Comparison of ENCODE assay signal across 8 cellular contexts in the genomic region with DNA sequence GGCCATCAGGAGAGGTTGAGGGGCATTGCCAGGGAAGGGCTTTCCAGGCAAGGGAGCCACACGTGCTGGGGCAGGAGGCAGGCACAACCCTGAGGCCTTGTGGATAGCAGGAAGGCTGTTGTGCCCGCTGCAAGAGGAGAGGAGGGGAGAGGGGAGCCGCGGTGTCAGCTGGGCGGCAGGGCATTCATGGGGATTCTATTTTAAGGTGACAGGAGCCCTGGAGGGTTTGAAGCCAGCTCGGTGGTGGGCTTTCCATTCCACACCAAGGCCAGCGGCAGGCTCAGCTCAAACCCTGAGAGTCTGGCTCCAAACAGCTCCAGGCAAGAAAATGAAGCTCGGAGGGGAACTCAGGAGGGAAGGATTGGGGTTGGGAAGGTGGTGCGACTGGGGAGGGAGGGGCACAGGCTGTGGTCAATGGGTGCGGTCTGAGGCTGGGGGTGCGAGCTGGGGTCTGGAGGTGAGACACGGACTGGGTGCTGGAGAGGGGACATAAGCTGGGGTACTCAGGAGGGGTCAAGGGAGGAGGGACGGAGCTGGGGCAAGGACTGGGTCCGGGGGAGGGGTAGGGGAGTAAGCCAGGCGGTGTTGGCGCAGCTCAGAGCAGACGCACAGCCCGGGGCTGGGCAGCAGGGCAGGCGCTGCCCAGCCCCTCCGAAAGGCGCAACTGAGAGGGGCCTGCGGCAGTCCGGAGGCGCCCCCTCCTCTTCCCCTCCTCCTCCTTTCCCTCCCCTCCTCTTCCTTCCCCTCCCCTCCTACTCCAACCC. TPM values are rescaled to one million over a fixed set of nuclear protein-coding genes. Genes with fewer than 3 reads are reported as not detected.
DNase-seq lines count a peak whose midpoint lies in the region; ATAC-seq and TF ChIP-seq lines count a peak whose summit lies in the region.

No MANE protein-coding gene starts in this region.

- H3K4me1 Mint-ChIP-seq in activated CD4-positive, alpha-beta memory T cell treated with anti-CD3 and anti-CD28 coated beads, Interleukin-2, amount 10 ng/mL, durations not matched to agents 7 days and 5 days, result peaks cover 10% of the 10 kb centered on the region

- no peaks in the 10 kb centered on the region for H3K9me3 Mint-ChIP-seq in activated CD4-positive, alpha-beta memory T cell treated with anti-CD3 and anti-CD28 coated beads, Interleukin-2, amount 10 ng/mL, durations not matched to agents 7 days and 5 days

- POLR2A ChIA-PET in activated CD4-positive, alpha-beta memory T cell treated with anti-CD3 and anti-CD28 coated beads, Interleukin-2, amount 10 ng/mL, durations not matched to agents 7 days and 5 days (lab: Charles Lee), result interaction anchor here (0.7 kb wide), 1 partner anchor 44 kb away, joined by 3 read pairs; no protein-coding TSS in a partner anchor

- H3K27me3 ChIP-seq in GM06990 (replicated peaks; ENCODE audit: control insufficient read depth, insufficient read depth, low read length) (no peaks in the 10 kb centered on the region; the same call in 1 of the 2 replicates), left ventricle myocardium inferior (ENCODE audit: low read depth) (no peaks in the 10 kb centered on the region), psoas muscle (ENCODE audit: insufficient read depth in 3 of 3, low read length in 2 of 3) (no peaks in the 10 kb centered on the region)

- H3K9me3 ChIP-seq in left ventricle myocardium inferior (replicated peaks), result no peaks in the 10 kb centered on the region
- no peaks in the 10 kb centered on the region for H3K9me3 ChIP-seq in psoas muscle

- no peak overlapping the region for H3K27ac Mint-ChIP-seq in activated CD4-positive, alpha-beta memory T cell treated with anti-CD3 and anti-CD28 coated beads, Interleukin-2, amount 10 ng/mL, durations not matched to agents 7 days and 5 days

- DNase-seq in GM06990 (ENCODE audit: extremely low read depth, insufficient read length) (no peak), left ventricle myocardium inferior (peak; percentile 42), psoas muscle (no peak), SHP77 (lab: John Stamatoyannopoulos, UW) (no peak), NCI-H2081 (lab: John Stamatoyannopoulos, UW) (no peak), globus pallidus (ENCODE audit: low spot score) (no peak)
- DNase-seq in activated CD4-positive, alpha-beta memory T cell treated with anti-CD3 and anti-CD28 coated beads, Interleukin-2, amount 10 ng/mL, durations not matched to agents 7 days and 5 days, result no peak

- intact Hi-C loops in left ventricle myocardium inferior (cut with micrococcal nuclease), result no loop called here
- intact Hi-C loops in psoas muscle (cut with DNase I), result loop anchor here (5.0 to 10.0 kb wide), 6 partner anchors 562 to 1025 kb away; partner anchors contain the start of genes CHST13 (in 2 of the 2) and PLXNA1 (in 2 of the 2)

- H3K4me1 ChIP-seq in left ventricle myocardium inferior, result peaks cover 15% of the 10 kb centered on the region
- H3K4me1 ChIP-seq in psoas muscle, result no peaks in the 10 kb centered on the region

- WGBS in psoas muscle, 3 donors, result 11 to 25% (median 11%) methylated on average over 14 to 23 of the region's 24 CpGs

- no peaks in the 10 kb centered on the region for H3K36me3 Mint-ChIP-seq in activated CD4-positive, alpha-beta memory T cell treated with anti-CD3 and anti-CD28 coated beads, Interleukin-2, amount 10 ng/mL, durations not matched to agents 7 days and 5 days (ENCODE audit: low read depth)

- H3K27me3 Mint-ChIP-seq in activated CD4-positive, alpha-beta memory T cell treated with anti-CD3 and anti-CD28 coated beads, Interleukin-2, amount 10 ng/mL, durations not matched to agents 7 days and 5 days, result peaks cover 7% of the 10 kb centered on the region

- H3K4me3 ChIP-seq in GM06990 (replicated peaks; ENCODE audit: low read depth, low read length), result peak overlapping the region; percentile 18
- H3K4me3 ChIP-seq in left ventricle myocardium inferior, result peak overlapping the region; percentile 72
- peak overlapping the region; percentile 78 for H3K4me3 ChIP-seq in psoas muscle

- H3K4me3 Mint-ChIP-seq in activated CD4-positive, alpha-beta memory T cell treated with anti-CD3 and anti-CD28 coated beads, Interleukin-2, amount 10 ng/mL, durations not matched to agents 7 days and 5 days, result peak overlapping the region; percentile 58

- H3K36me3 ChIP-seq in GM06990 (ENCODE audit: control insufficient read depth, insufficient read depth, low read length) (no peaks in the 10 kb centered on the region), left ventricle myocardium inferior (no peaks in the 10 kb centered on the region), psoas muscle (ENCODE audit: insufficient read depth in 1 of 2, low read depth in 1 of 2) (no peaks in the 10 kb centered on the region)

- ATAC-seq in psoas muscle, result peak; percentile 46 to 65 (median 52)
- no peak for ATAC-seq in GM21737 (IDR thresholded peaks at IDR 0.05; ENCODE audit: unreplicated experiment)

- H3K27ac ChIP-seq in left ventricle myocardium inferior (replicated peaks) (peak overlapping the region; percentile 87), psoas muscle (peak overlapping the region; percentile 70)

- CTCF ChIA-PET in activated CD4-positive, alpha-beta memory T cell treated with anti-CD3 and anti-CD28 coated beads, Interleukin-2, amount 10 ng/mL, durations not matched to agents 7 days and 5 days (lab: Charles Lee), result interaction anchor here (0.6 to 1.8 kb wide), 18 partner anchors 9 to 1025 kb away, joined by 3 to 7 read pairs (median 3); no protein-coding TSS in a partner anchor

- TF ChIP-seq CTCF in GM06990 (IDR thresholded peaks at IDR 0.05; ENCODE audit: insufficient read depth, low read length, poor library complexity, severe bottlenecking), result no peak
- TF ChIP-seq CTCF in left ventricle myocardium inferior (IDR thresholded peaks at IDR 0.05; ENCODE audit: borderline replicate concordance), result no peak
- no peak for TF ChIP-seq CTCF in psoas muscle (IDR thresholded peaks at IDR 0.05)

RNA-seq across cellular contexts. Expression of gene TPRA1, which starts 43.4 kb away (rescaled TPM):
- 10 to 100 TPM; 22.6 to 23.3 TPM for total RNA-seq in activated CD4-positive, alpha-beta memory T cell treated with anti-CD3 and anti-CD28 coated beads, Interleukin-2, amount 10 ng/mL, durations not matched to agents 7 days and 5 days
- total RNA-seq in left ventricle myocardium inferior (17.4 TPM), psoas muscle (10 to 100 TPM; 20.7 to 24.2 (median 22.1) TPM)
- 10 to 100 TPM; 25.3 to 26.7 (median 26.1) TPM for polyA plus RNA-seq in psoas muscle

RNA-seq across cellular contexts. Expression of gene MCM2, which starts 51.1 kb away (rescaled TPM):
- 100 to 1,000 TPM; 117 to 123 TPM for total RNA-seq in activated CD4-positive, alpha-beta memory T cell treated with anti-CD3 and anti-CD28 coated beads, Interleukin-2, amount 10 ng/mL, durations not matched to agents 7 days and 5 days
- total RNA-seq in left ventricle myocardium inferior (7.6 TPM), psoas muscle (1 to 10 TPM; 4.5 to 6.0 (median 5.3) TPM)
- 1 to 10 TPM; 2.4 to 5.2 (median 4.0) TPM for polyA plus RNA-seq in psoas muscle

Comparison
In these comparisons a context has a peak if more than half of its experiments do, and no peak if none do; other contexts are left out.
1. H3K4me3 ChIP-seq: peak in every context shown above with its lines; median percentile 78 in psoas muscle; 72 in left ventricle myocardium inferior; 18 in GM06990.
2. RNA of gene MCM2, which starts 51.1 kb away (total RNA-seq): 117 to 123 TPM in activated CD4-positive, alpha-beta memory T cell treated with anti-CD3 and anti-CD28 coated beads, Interleukin-2, amount 10 ng/mL, durations not matched to agents 7 days and 5 days; 7.6 TPM in left ventricle myocardium inferior (single experiment) and 4.5 to 6.0 TPM in psoas muscle; every median in the first group is over 10 times any median in the second.